Comparison of ENCODE assay signal across 1 cellular context in the genomic region with DNA sequence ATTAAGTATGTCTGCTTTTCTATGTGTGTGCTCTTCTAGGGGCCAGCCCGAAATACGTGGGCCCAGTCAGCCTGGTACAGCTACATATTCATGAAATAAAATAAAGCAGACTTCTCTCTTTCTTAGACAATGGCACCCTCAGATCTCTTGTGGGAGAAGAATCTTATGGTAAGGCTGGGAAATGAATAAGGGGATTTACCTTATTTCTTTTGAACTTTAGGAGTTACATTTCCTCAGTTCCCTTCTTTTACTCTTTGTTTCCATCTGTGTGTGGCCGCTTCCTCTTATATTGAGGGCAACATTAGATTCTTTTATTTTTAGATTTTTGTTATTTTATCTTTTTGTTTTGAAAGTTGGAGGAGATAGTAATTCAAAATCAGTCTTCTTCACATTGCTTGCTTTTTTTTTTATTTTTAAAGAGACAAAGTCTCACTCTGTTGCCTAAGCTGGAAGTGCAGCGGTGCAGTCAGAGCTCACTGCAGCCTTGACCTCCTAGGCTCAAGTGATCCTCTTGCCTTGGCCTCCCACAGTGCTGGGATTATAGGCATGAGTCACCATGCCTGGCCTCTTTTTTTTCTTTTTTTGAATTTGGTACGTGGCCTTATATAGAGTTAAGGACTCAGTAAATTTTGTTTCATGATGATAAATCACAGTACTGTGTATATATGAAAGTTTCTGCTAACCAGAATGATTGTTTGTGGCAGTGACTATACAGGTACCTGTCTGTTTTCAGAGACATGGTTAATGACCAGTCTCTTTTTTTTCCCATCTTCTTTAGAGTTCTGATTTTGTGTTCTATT.
A peak's percentile ranks its signal among the peaks of the same experiment; 100 is the strongest.
TF ChIP-seq lines count a peak whose summit lies in the region.

No MANE protein-coding gene starts in this region.

TF ChIP-seq in HepG2, 621 proteins besides CTCF, POLR2A, EP300 and RAD21 (continued from another document and continues in another):
- peak in 1 of 2 experiments; percentile 72; a peak in 2 of 4 replicates for TF ChIP-seq NR2F1 (CRISPR knock-in tag; IDR thresholded peaks at IDR 0.05)
- TF ChIP-seq POGZ (CRISPR knock-in tag; IDR thresholded peaks at IDR 0.05): peak; percentile 76
- TF ChIP-seq, protein P1, sequence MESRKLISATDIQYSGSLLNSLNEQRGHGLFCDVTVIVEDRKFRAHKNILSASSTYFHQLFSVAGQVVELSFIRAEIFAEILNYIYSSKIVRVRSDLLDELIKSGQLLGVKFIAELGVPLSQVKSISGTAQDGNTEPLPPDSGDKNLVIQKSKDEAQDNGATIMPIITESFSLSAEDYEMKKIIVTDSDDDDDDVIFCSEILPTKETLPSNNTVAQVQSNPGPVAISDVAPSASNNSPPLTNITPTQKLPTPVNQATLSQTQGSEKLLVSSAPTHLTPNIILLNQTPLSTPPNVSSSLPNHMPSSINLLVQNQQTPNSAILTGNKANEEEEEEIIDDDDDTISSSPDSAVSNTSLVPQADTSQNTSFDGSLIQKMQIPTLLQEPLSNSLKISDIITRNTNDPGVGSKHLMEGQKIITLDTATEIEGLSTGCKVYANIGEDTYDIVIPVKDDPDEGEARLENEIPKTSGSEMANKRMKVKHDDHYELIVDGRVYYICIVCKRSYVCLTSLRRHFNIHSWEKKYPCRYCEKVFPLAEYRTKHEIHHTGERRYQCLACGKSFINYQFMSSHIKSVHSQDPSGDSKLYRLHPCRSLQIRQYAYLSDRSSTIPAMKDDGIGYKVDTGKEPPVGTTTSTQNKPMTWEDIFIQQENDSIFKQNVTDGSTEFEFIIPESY (CRISPR knock-in tag; IDR thresholded peaks at IDR 0.05): peak; percentile 62; the same call in 1 of the 2 replicates
- TF ChIP-seq HDAC2 (CRISPR knock-in tag; IDR thresholded peaks at IDR 0.05): peak; percentile 68
- no peak for TF ChIP-seq KDM5B (CRISPR knock-in tag; IDR thresholded peaks at IDR 0.05; ENCODE audit: borderline replicate concordance)
- TF ChIP-seq, protein P2, sequence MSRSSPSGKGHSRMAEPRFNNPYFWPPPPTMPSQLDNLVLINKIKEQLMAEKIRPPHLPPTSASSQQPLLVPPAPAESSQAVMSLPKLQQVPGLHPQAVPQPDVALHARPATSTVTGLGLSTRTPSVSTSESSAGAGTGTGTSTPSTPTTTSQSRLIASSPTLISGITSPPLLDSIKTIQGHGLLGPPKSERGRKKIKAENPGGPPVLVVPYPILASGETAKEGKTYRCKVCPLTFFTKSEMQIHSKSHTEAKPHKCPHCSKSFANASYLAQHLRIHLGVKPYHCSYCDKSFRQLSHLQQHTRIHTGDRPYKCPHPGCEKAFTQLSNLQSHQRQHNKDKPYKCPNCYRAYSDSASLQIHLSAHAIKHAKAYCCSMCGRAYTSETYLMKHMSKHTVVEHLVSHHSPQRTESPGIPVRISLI (CRISPR knock-in tag; IDR thresholded peaks at IDR 0.05; ENCODE audit: borderline replicate concordance): peak; percentile 89
- TF ChIP-seq, protein P3, sequence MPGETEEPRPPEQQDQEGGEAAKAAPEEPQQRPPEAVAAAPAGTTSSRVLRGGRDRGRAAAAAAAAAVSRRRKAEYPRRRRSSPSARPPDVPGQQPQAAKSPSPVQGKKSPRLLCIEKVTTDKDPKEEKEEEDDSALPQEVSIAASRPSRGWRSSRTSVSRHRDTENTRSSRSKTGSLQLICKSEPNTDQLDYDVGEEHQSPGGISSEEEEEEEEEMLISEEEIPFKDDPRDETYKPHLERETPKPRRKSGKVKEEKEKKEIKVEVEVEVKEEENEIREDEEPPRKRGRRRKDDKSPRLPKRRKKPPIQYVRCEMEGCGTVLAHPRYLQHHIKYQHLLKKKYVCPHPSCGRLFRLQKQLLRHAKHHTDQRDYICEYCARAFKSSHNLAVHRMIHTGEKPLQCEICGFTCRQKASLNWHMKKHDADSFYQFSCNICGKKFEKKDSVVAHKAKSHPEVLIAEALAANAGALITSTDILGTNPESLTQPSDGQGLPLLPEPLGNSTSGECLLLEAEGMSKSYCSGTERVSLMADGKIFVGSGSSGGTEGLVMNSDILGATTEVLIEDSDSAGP (CRISPR knock-in tag; IDR thresholded peaks at IDR 0.05; ENCODE audit: borderline replicate concordance): peak; percentile 77
- no peak for TF ChIP-seq ZNF451 (CRISPR knock-in tag; IDR thresholded peaks at IDR 0.05)
- TF ChIP-seq SALL1 (CRISPR knock-in tag; IDR thresholded peaks at IDR 0.05): peak; percentile 45; the same call in 1 of the 2 replicates
- TF ChIP-seq THAP11 (CRISPR knock-in tag; IDR thresholded peaks at IDR 0.05): no peak
- TF ChIP-seq, protein P4, sequence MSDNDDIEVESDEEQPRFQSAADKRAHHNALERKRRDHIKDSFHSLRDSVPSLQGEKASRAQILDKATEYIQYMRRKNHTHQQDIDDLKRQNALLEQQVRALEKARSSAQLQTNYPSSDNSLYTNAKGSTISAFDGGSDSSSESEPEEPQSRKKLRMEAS (IDR thresholded peaks at IDR 0.05): peak; percentile 39; the same call in 1 of the 2 replicates
- TF ChIP-seq ZNF3 (CRISPR knock-in tag; IDR thresholded peaks at IDR 0.05): peak; percentile 70; the same call in 1 of the 2 replicates
- TF ChIP-seq, protein P5, sequence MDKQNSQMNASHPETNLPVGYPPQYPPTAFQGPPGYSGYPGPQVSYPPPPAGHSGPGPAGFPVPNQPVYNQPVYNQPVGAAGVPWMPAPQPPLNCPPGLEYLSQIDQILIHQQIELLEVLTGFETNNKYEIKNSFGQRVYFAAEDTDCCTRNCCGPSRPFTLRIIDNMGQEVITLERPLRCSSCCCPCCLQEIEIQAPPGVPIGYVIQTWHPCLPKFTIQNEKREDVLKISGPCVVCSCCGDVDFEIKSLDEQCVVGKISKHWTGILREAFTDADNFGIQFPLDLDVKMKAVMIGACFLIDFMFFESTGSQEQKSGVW (CRISPR knock-in tag; IDR thresholded peaks at IDR 0.05; ENCODE audit: borderline replicate concordance): no peak
- TF ChIP-seq, protein P6, sequence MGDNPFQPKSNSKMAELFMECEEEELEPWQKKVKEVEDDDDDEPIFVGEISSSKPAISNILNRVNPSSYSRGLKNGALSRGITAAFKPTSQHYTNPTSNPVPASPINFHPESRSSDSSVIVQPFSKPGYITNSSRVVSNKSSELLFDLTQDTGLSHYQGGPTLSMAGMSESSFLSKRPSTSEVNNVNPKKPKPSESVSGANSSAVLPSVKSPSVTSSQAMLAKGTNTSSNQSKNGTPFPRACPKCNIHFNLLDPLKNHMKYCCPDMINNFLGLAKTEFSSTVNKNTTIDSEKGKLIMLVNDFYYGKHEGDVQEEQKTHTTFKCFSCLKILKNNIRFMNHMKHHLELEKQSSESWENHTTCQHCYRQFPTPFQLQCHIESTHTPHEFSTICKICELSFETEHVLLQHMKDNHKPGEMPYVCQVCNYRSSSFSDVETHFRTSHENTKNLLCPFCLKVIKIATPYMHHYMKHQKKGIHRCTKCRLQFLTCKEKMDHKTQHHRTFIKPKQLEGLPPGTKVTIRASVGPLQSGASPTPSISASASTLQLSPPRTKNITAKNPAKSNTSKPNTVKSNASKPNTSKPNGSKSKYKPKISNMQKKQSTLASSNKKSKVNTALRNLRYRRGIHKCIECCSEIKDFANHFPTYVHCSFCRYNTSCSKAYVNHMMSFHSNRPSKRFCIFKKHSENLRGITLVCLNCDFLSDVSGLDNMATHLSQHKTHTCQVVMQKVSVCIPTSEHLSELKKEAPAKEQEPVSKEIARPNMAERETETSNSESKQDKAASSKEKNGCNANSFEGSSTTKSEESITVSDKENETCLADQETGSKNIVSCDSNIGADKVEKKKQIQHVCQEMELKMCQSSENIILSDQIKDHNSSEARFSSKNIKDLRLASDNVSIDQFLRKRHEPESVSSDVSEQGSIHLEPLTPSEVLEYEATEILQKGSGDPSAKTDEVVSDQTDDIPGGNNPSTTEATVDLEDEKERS (CRISPR knock-in tag; IDR thresholded peaks at IDR 0.05): 0 out of 2 replicates have a peak, but pooled peaks have one; percentile 46
- TF ChIP-seq KDM1A (CRISPR knock-in tag; IDR thresholded peaks at IDR 0.05): peak; percentile 95
- no peak for TF ChIP-seq MBNL3 (CRISPR knock-in tag; conservative IDR thresholded peaks at IDR 0.05)
- TF ChIP-seq JUN (CRISPR knock-in tag; IDR thresholded peaks at IDR 0.05): no peak
- TF ChIP-seq, protein P7, sequence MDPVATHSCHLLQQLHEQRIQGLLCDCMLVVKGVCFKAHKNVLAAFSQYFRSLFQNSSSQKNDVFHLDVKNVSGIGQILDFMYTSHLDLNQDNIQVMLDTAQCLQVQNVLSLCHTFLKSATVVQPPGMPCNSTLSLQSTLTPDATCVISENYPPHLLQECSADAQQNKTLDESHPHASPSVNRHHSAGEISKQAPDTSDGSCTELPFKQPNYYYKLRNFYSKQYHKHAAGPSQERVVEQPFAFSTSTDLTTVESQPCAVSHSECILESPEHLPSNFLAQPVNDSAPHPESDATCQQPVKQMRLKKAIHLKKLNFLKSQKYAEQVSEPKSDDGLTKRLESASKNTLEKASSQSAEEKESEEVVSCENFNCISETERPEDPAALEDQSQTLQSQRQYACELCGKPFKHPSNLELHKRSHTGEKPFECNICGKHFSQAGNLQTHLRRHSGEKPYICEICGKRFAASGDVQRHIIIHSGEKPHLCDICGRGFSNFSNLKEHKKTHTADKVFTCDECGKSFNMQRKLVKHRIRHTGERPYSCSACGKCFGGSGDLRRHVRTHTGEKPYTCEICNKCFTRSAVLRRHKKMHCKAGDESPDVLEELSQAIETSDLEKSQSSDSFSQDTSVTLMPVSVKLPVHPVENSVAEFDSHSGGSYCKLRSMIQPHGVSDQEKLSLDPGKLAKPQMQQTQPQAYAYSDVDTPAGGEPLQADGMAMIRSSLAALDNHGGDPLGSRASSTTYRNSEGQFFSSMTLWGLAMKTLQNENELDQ (CRISPR knock-in tag; IDR thresholded peaks at IDR 0.05; ENCODE audit: borderline replicate concordance): no peak
- peak; percentile 43; the same call in 1 of the 2 replicates for TF ChIP-seq RARA (CRISPR knock-in tag; IDR thresholded peaks at IDR 0.05)
- TF ChIP-seq, protein P8, sequence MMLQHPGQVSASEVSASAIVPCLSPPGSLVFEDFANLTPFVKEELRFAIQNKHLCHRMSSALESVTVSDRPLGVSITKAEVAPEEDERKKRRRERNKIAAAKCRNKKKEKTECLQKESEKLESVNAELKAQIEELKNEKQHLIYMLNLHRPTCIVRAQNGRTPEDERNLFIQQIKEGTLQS (CRISPR knock-in tag; IDR thresholded peaks at IDR 0.05): peak; percentile 72
- TF ChIP-seq FOXA3 (CRISPR knock-in tag; IDR thresholded peaks at IDR 0.05): 0 out of 2 replicates have a peak, but pooled peaks have one; percentile 14
- 0 out of 2 replicates have a peak, but pooled peaks have one; percentile 37 for TF ChIP-seq GATAD2A (CRISPR knock-in tag; IDR thresholded peaks at IDR 0.05)
- TF ChIP-seq, protein P9, sequence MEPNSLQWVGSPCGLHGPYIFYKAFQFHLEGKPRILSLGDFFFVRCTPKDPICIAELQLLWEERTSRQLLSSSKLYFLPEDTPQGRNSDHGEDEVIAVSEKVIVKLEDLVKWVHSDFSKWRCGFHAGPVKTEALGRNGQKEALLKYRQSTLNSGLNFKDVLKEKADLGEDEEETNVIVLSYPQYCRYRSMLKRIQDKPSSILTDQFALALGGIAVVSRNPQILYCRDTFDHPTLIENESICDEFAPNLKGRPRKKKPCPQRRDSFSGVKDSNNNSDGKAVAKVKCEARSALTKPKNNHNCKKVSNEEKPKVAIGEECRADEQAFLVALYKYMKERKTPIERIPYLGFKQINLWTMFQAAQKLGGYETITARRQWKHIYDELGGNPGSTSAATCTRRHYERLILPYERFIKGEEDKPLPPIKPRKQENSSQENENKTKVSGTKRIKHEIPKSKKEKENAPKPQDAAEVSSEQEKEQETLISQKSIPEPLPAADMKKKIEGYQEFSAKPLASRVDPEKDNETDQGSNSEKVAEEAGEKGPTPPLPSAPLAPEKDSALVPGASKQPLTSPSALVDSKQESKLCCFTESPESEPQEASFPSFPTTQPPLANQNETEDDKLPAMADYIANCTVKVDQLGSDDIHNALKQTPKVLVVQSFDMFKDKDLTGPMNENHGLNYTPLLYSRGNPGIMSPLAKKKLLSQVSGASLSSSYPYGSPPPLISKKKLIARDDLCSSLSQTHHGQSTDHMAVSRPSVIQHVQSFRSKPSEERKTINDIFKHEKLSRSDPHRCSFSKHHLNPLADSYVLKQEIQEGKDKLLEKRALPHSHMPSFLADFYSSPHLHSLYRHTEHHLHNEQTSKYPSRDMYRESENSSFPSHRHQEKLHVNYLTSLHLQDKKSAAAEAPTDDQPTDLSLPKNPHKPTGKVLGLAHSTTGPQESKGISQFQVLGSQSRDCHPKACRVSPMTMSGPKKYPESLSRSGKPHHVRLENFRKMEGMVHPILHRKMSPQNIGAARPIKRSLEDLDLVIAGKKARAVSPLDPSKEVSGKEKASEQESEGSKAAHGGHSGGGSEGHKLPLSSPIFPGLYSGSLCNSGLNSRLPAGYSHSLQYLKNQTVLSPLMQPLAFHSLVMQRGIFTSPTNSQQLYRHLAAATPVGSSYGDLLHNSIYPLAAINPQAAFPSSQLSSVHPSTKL (CRISPR knock-in tag; IDR thresholded peaks at IDR 0.05): peak; percentile 59; the same call in 1 of the 2 replicates
- peak; percentile 68; the same call in 1 of the 2 replicates for TF ChIP-seq PITX1 (CRISPR knock-in tag; IDR thresholded peaks at IDR 0.05)
- peak; percentile 68 for TF ChIP-seq NR2F6 (IDR thresholded peaks at IDR 0.05)
- TF ChIP-seq NR2F6 (CRISPR knock-in tag; IDR thresholded peaks at IDR 0.05): peak; percentile 83
- 0 out of 2 replicates have a peak, but pooled peaks have one; percentile 69 for TF ChIP-seq ADNP (CRISPR knock-in tag; IDR thresholded peaks at IDR 0.05)
- TF ChIP-seq MED1 (CRISPR knock-in tag; IDR thresholded peaks at IDR 0.05): peak; percentile 41; the same call in 1 of the 2 replicates
- TF ChIP-seq IRF2 (CRISPR knock-in tag; IDR thresholded peaks at IDR 0.05): peak; percentile 53; the same call in 1 of the 2 replicates
- peak; percentile 49 for TF ChIP-seq HNF4A (CRISPR knock-in tag; IDR thresholded peaks at IDR 0.05)
- TF ChIP-seq, protein P10, sequence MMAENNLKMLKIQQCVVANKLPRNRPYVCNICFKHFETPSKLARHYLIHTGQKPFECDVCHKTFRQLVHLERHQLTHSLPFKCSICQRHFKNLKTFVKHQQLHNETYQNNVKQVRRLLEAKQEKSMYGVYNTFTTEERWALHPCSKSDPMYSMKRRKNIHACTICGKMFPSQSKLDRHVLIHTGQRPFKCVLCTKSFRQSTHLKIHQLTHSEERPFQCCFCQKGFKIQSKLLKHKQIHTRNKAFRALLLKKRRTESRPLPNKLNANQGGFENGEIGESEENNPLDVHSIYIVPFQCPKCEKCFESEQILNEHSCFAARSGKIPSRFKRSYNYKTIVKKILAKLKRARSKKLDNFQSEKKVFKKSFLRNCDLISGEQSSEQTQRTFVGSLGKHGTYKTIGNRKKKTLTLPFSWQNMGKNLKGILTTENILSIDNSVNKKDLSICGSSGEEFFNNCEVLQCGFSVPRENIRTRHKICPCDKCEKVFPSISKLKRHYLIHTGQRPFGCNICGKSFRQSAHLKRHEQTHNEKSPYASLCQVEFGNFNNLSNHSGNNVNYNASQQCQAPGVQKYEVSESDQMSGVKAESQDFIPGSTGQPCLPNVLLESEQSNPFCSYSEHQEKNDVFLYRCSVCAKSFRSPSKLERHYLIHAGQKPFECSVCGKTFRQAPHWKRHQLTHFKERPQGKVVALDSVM (CRISPR knock-in tag; IDR thresholded peaks at IDR 0.05): peak; percentile 100
- no peak for TF ChIP-seq RAD51 (IDR thresholded peaks at IDR 0.05; ENCODE audit: borderline replicate concordance)
- TF ChIP-seq, protein P11, sequence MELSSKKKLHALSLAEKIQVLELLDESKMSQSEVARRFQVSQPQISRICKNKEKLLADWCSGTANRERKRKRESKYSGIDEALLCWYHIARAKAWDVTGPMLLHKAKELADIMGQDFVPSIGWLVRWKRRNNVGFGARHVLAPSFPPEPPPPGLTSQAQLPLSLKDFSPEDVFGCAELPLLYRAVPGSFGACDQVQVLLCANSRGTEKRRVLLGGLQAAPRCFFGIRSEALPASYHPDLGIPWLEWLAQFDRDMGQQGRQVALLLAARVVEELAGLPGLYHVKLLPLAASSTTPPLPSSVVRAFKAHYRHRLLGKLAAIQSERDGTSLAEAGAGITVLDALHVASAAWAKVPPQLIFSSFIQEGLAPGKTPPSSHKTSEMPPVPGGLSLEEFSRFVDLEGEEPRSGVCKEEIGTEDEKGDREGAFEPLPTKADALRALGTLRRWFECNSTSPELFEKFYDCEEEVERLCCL (CRISPR knock-in tag; IDR thresholded peaks at IDR 0.05; ENCODE audit: borderline replicate concordance): no peak
- no peak for TF ChIP-seq CBFB (CRISPR knock-in tag; IDR thresholded peaks at IDR 0.05)
- peak; percentile 50 for TF ChIP-seq CEBPG (CRISPR knock-in tag; IDR thresholded peaks at IDR 0.05)
